In the genomic region with DNA sequence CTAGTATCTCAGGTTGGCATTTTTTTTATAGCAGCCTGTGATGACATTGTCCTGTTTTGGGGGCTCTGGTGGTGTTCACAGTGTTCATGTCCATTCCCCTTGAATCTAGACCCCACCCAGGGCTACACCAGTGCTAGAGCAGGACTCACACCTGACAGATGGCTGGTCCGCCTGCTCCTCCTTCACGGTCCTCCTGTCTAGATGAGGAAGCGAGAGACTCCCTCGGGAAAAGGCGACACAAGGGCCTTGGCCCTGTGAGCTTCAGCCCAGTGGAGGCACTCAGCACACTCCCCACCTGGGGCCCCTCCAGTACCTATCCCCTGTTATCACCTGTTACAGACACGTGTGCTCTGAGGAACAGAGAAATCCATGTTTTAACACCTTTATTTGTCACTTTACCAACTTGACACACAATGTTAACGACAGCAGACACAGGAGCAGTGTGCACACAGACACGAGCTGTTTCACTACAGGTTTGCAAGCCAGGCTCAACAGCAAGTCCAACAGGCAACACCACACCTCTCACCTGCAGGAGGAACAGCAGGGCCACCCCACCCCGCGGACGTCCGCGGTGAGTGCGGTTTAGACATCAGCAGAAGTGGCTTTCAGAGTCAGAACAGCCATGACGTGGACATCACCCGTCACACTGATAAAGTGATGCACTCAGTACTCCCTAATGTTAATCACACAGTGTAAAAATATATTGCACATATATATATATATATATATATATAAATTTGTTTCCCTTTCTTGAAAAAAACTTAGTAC, we compare ENCODE assay signal across 14 cellular contexts. TPM values are rescaled to one million over a fixed set of nuclear protein-coding genes. Genes with fewer than 3 reads are reported as not detected.
DNase-seq lines count a peak whose midpoint lies in the region; ATAC-seq and TF ChIP-seq lines count a peak whose summit lies in the region.
"Had no signal": no experiment of that assay in that cellular context is flagged by ENCODE, and none has a peak within 500 bp of the region (broad histone marks: within the 10 kb centered on the region; RNA-seq: fewer than 3 reads in every experiment).

No MANE protein-coding gene starts in this region.

- intact Hi-C loops in Right ventricle myocardium superior (cut with DNase I): no loop called here
- intact Hi-C loops in cardiac septum (cut with DNase I): no loop called here
- intact Hi-C loops in lower lobe of right lung (cut with DNase I): no loop called here

- no peaks in the 10 kb centered on the region for H3K27me3 Mint-ChIP-seq in T-helper 17 cell
- H3K27me3 Mint-ChIP-seq: CD4-positive, alpha-beta memory T cell had no signal

- DNase-seq in Right ventricle myocardium superior: peak; percentile 24
- no peak for DNase-seq in cardiac septum (ENCODE audit: low spot score)
- no peak for DNase-seq in T-helper 17 cell
- peak; percentile 21 for DNase-seq in lower lobe of right lung
- DNase-seq in GDM1 (lab: John Stamatoyannopoulos, UW): no peak
- no peak for DNase-seq in cerebellar nuclear complex (lab: John Stamatoyannopoulos, UW)
- DNase-seq: ACHN; CD4-positive, alpha-beta memory T cell; DMS79 treated with DMSO at 0.1 percent for 48 hours; EL; GOT3; H9 had no signal

- no peak for TF ChIP-seq CTCF in lower lobe of right lung (IDR thresholded peaks at IDR 0.05)

- peaks cover 10% of the 10 kb centered on the region for H3K36me3 Mint-ChIP-seq in T-helper 17 cell (ENCODE audit: low read depth)

- H3K4me3 ChIP-seq in lower lobe of right lung: no peak overlapping the region

- no peaks in the 10 kb centered on the region for H3K9me3 ChIP-seq in T-helper 17 cell (ENCODE audit: control insufficient read depth, low read length, poor library complexity, severe bottlenecking)
- H3K9me3 ChIP-seq in lower lobe of right lung: no peaks in the 10 kb centered on the region

- no peak overlapping the region for H3K27ac ChIP-seq in lower lobe of right lung
- H3K27ac ChIP-seq: C4-2B had no signal

- no peaks in the 10 kb centered on the region for H3K4me1 ChIP-seq in lower lobe of right lung

- H3K4me3 Mint-ChIP-seq in T-helper 17 cell: no peak overlapping the region
- H3K4me3 Mint-ChIP-seq: H9 had no signal

- peak overlapping the region; percentile 66 for H3K27ac Mint-ChIP-seq in T-helper 17 cell
- H3K27ac Mint-ChIP-seq: H9 had no signal

- peaks cover 47% of the 10 kb centered on the region for H3K36me3 ChIP-seq in lower lobe of right lung

- no peaks in the 10 kb centered on the region for H3K4me1 Mint-ChIP-seq in T-helper 17 cell
- H3K4me1 Mint-ChIP-seq: H9 had no signal

- ATAC-seq in Right ventricle myocardium superior (ENCODE audit: poor library complexity): no peak
- ATAC-seq in T-helper 17 cell: no peak
- no peak for ATAC-seq in lower lobe of right lung
- ATAC-seq in esophagus mucosa: no peak

- no peaks in the 10 kb centered on the region for H3K27me3 ChIP-seq in lower lobe of right lung (ENCODE audit: low read depth)

RNA-seq across cellular contexts. Expression of a gene that starts 33.5 kb away (rescaled TPM):
- total RNA-seq in Right ventricle myocardium superior (39.7 TPM), cardiac septum (7.3 TPM), T-helper 17 cell (10 to 100 TPM; 17.3 to 35.4 TPM), lower lobe of right lung (16.2 TPM), esophagus mucosa (3.3 TPM)

RNA-seq across cellular contexts. Expression of a gene that starts 47.5 kb away (rescaled TPM):
- total RNA-seq in Right ventricle myocardium superior (1.7 TPM), cardiac septum (0.86 TPM), T-helper 17 cell (10 to 100 TPM in 1 of 2 donors, 1 to 10 TPM in 1; 8.5 to 11.4 TPM), lower lobe of right lung (10.6 TPM), esophagus mucosa (8.2 TPM)

Comparison
In these comparisons a context has a peak if more than half of its experiments do, and no peak if none do; other contexts are left out.
1. DNase-seq: peak in Right ventricle myocardium superior (single experiment) and lower lobe of right lung (single experiment); none in cardiac septum (single experiment), T-helper 17 cell (0 of 3), GDM1 (single experiment) and cerebellar nuclear complex (0 of 2).